26 cellular contexts compared by ENCODE assay signal in genomic region chr17:56206351-56206750, GRCh38. TPM values are rescaled to one million over a fixed set of nuclear protein-coding genes. Genes with fewer than 3 reads are reported as not detected.
"Had no signal": no experiment of that assay in that cellular context is flagged by ENCODE, and none has a peak within 500 bp of the region (broad histone marks: within the 10 kb centered on the region; RNA-seq: fewer than 3 reads in every experiment).

No MANE protein-coding gene starts in this region.

- H3K9me3 Mint-ChIP-seq: activated naive CD4-positive, alpha-beta T cell treated with anti-CD3 and anti-CD28 coated beads, Interleukin-2, amount 10 ng/mL, durations not matched to agents 7 days and 5 days; activated T-helper 2 cell treated with anti-CD3 and anti-CD28 coated beads, Interferon-gamma antibody, Interleukin-2, Interleukin-4, amounts not matched to agents 10 μg/mL and 5 μg/mL and 100 μg/mL, durations not matched to agents 14 hours and 24 hours and 36 hours had no signal

- H3K4me3 ChIP-seq: ascending aorta, body of pancreas had no signal

- H3K27me3 Mint-ChIP-seq: activated CD8-positive, alpha-beta T cell treated with anti-CD3 and anti-CD28 coated beads for 36 hours; activated naive CD4-positive, alpha-beta T cell treated with anti-CD3 and anti-CD28 coated beads, Interleukin-2, amount 10 ng/mL, durations not matched to agents 7 days and 5 days had no signal

- H3K36me3 Mint-ChIP-seq: activated naive CD4-positive, alpha-beta T cell treated with anti-CD3 and anti-CD28 coated beads, Interleukin-2, amount 10 ng/mL, durations not matched to agents 7 days and 5 days had no signal

- H3K27ac ChIP-seq: ascending aorta, body of pancreas, VCaP had no signal

- H3K27ac Mint-ChIP-seq: activated CD8-positive, alpha-beta T cell treated with anti-CD3 and anti-CD28 coated beads for 36 hours; activated naive CD4-positive, alpha-beta T cell treated with anti-CD3 and anti-CD28 coated beads, Interleukin-2, amount 10 ng/mL, durations not matched to agents 7 days and 5 days; activated T-cell treated with anti-CD3 and anti-CD28 coated beads, Interleukin-2, amount 50 U/mL, for 72 hours; activated T-helper 2 cell treated with anti-CD3 and anti-CD28 coated beads, Interferon-gamma antibody, Interleukin-2, Interleukin-4, amounts not matched to agents 10 μg/mL and 5 μg/mL and 100 μg/mL, durations not matched to agents 14 hours and 24 hours and 36 hours had no signal

- H3K4me1 ChIP-seq: ascending aorta, body of pancreas had no signal

- ATAC-seq: activated CD8-positive, alpha-beta T cell treated with anti-CD3 and anti-CD28 coated beads for 36 hours; activated T-cell treated with anti-CD3 and anti-CD28 coated beads, Interleukin-2, amount 50 U/mL, for 72 hours; body of pancreas; PC-3 had no signal

- DNase-seq: activated CD4-positive, CD25-positive, alpha-beta regulatory T cell; activated CD8-positive, alpha-beta memory T cell treated with anti-CD3 and anti-CD28 coated beads, Interleukin-2, amount 50 U/mL, for 4 hours; activated CD8-positive, alpha-beta T cell treated with anti-CD3 and anti-CD28 coated beads for 36 hours; activated gamma-delta T cell treated with Interleukin-2 at 50 U/mL for 16 hours; activated naive CD4-positive, alpha-beta T cell treated with anti-CD3 and anti-CD28 coated beads, Interleukin-2, amount 10 ng/mL, durations not matched to agents 7 days and 5 days; activated T-cell treated with anti-CD3 and anti-CD28 coated beads, Interleukin-2, amount 50 U/mL, for 72 hours; amniotic stem cell; body of pancreas; central memory CD4-positive, alpha-beta T cell; Kasumi-1; NCI-H1092; NCI-H1417; NCI-H1694; NCI-H2029; NCI-H345; NCI-H510A; NCI-H526 treated with DMSO at 0.1 percent for 48 hours; NCI-H82; PC-3; SHP77 treated with DMSO at 0.1 percent for 48 hours; T-helper 1 cell had no signal

- H3K36me3 ChIP-seq: ascending aorta had no signal

- H3K9me3 ChIP-seq: ascending aorta, body of pancreas had no signal

- H3K4me3 Mint-ChIP-seq: activated CD8-positive, alpha-beta T cell treated with anti-CD3 and anti-CD28 coated beads for 36 hours; activated naive CD4-positive, alpha-beta T cell treated with anti-CD3 and anti-CD28 coated beads, Interleukin-2, amount 10 ng/mL, durations not matched to agents 7 days and 5 days; activated T-cell treated with anti-CD3 and anti-CD28 coated beads, Interleukin-2, amount 50 U/mL, for 72 hours had no signal

- H3K27me3 ChIP-seq: ascending aorta, body of pancreas had no signal

RNA-seq across cellular contexts. Expression of gene ANKFN1, which starts 53.1 kb away (rescaled TPM):
- total RNA-seq: activated CD8-positive, alpha-beta T cell treated with anti-CD3 and anti-CD28 coated beads for 36 hours; activated T-cell treated with anti-CD3 and anti-CD28 coated beads, Interleukin-2, amount 50 U/mL, for 72 hours; activated T-helper 2 cell treated with anti-CD3 and anti-CD28 coated beads, Interferon-gamma antibody, Interleukin-2, Interleukin-4, amounts not matched to agents 10 μg/mL and 5 μg/mL and 100 μg/mL, durations not matched to agents 14 hours and 24 hours and 36 hours; ascending aorta; chondrocyte; PC-3; T-helper 2 cell treated with Interferon-gamma antibody and Interleukin-4, amounts not matched to agents 100 ng/mL and 5 ng/mL, for 36 hours had no signal
